8 cellular contexts compared by ENCODE assay signal in genomic region chr10:323651-324293, GRCh38.
DNase-seq lines count a peak whose midpoint lies in the region; ATAC-seq and TF ChIP-seq lines count a peak whose summit lies in the region.

No MANE protein-coding gene starts in this region.

- H3K27ac ChIP-seq in mesenchymal stem cell (ENCODE audit: low read length, poor library complexity, severe bottlenecking) (peak overlapping the region; percentile 98), testis (no peak overlapping the region)

- peak overlapping the region; percentile 66 for H2BK120ac ChIP-seq in mesenchymal stem cell (ENCODE audit: low read depth, low read length)

- peaks cover 7% of the 10 kb centered on the region for H3K4me1 ChIP-seq in mesenchymal stem cell (ENCODE audit: control insufficient read depth, insufficient read depth, low read depth, low read length)
- H3K4me1 ChIP-seq in testis = no peaks in the 10 kb centered on the region

- peaks cover 8% of the 10 kb centered on the region for H3K79me1 ChIP-seq in mesenchymal stem cell (replicated peaks; ENCODE audit: low read length, poor library complexity, severe bottlenecking)

- peak overlapping the region; percentile 88 for H2BK5ac ChIP-seq in mesenchymal stem cell (ENCODE audit: low read depth, low read length, poor library complexity, severe bottlenecking)

- intact Hi-C loops in testis (cut with DNase I; ENCODE audit: low total_unique reads) = no loop called here

- peak overlapping the region in 1 of 2 experiments; percentile 55 for H3K14ac ChIP-seq in mesenchymal stem cell (ENCODE audit: low read length in 2 of 2)

- H3K23ac ChIP-seq in mesenchymal stem cell (ENCODE audit: low read length in 2 of 2) = no peak overlapping the region

- H3K4ac ChIP-seq in mesenchymal stem cell (ENCODE audit: low read depth in 1 of 2, low read length in 2 of 2) = peak overlapping the region in 1 of 2 experiments; percentile 92

- peak overlapping the region; percentile 48 for H3K4me3 Mint-ChIP-seq in chondrocyte (ENCODE audit: unreplicated experiment)

- no peak overlapping the region for H2AFZ ChIP-seq in mesenchymal stem cell (ENCODE audit: low read depth, low read length)

- H3K18ac ChIP-seq in mesenchymal stem cell (ENCODE audit: low read depth in 1 of 2, low read length in 2 of 2) = peak overlapping the region; percentile 80 to 93

- H3K4me2 ChIP-seq in mesenchymal stem cell (ENCODE audit: low read length, poor library complexity, severe bottlenecking) = peak overlapping the region; percentile 84

- H4K91ac ChIP-seq in mesenchymal stem cell (ENCODE audit: low read length) = no peak overlapping the region

- H3K4me1 Mint-ChIP-seq in chondrocyte (ENCODE audit: low read depth) = peaks cover 26% of the 10 kb centered on the region

- H3K4me3 ChIP-seq in mesenchymal stem cell (ENCODE audit: insufficient read depth in 1 of 2, low read depth in 1 of 2, low read length in 2 of 2) (peak overlapping the region in 1 of 2 experiments; percentile 53), testis (no peak overlapping the region)

- H2BK15ac ChIP-seq in mesenchymal stem cell (ENCODE audit: low read depth, poor library complexity, severe bottlenecking) = peak overlapping the region; percentile 12

- peak overlapping the region; percentile 91 for H3K27ac Mint-ChIP-seq in chondrocyte (ENCODE audit: unreplicated experiment)

- H3K9me3 ChIP-seq in mesenchymal stem cell (ENCODE audit: control insufficient read depth, low read length) (no peaks in the 10 kb centered on the region), testis (no peaks in the 10 kb centered on the region)

- peak overlapping the region; percentile 88 for H3K9ac ChIP-seq in mesenchymal stem cell (ENCODE audit: low read length)

- H3K36me3 ChIP-seq in mesenchymal stem cell (ENCODE audit: control insufficient read depth in 1 of 2, insufficient read depth in 2 of 2, low read depth in 1 of 2, low read length in 2 of 2) = peaks cover 33 to 55% of the 10 kb centered on the region in 2 experiments
- no peaks in the 10 kb centered on the region for H3K36me3 ChIP-seq in testis (ENCODE audit: low read depth, missing control alignments)

- H2AK5ac ChIP-seq in mesenchymal stem cell (ENCODE audit: low read length, severe bottlenecking) = peak overlapping the region; percentile 95

- peak; percentile 59 for DNase-seq in stimulated activated naive CD4-positive, alpha-beta T cell treated with Interleukin-2 at 50 U/mL for 16 hours (lab: John Stamatoyannopoulos, UW)
- no peak for DNase-seq in stimulated activated naive CD4-positive, alpha-beta T cell (lab: John Stamatoyannopoulos, UW)
- DNase-seq in T-helper 22 cell (ENCODE audit: low read depth) (peak; percentile 21), chondrocyte (ENCODE audit: low spot score) (no peak), mesenchymal stem cell (peak; percentile 96), testis (peak; percentile 73), iPS-NIHi11 (ENCODE audit: low spot score) (no peak)

- H3K9me3 Mint-ChIP-seq in chondrocyte (ENCODE audit: low read depth) = no peaks in the 10 kb centered on the region

- TF ChIP-seq CTCF in chondrocyte (IDR thresholded peaks at IDR 0.05) (peak; percentile 44), testis (IDR thresholded peaks at IDR 0.05) (no peak)

- H3K27me3 Mint-ChIP-seq in chondrocyte (ENCODE audit: low read depth) = no peaks in the 10 kb centered on the region

- peaks cover 16% of the 10 kb centered on the region for H3K36me3 Mint-ChIP-seq in chondrocyte (ENCODE audit: low read depth)

- ATAC-seq in HG03196 (IDR thresholded peaks at IDR 0.05; ENCODE audit: unreplicated experiment) = peak; percentile 96

- H4K8ac ChIP-seq in mesenchymal stem cell (ENCODE audit: low read length) = peak overlapping the region; percentile 92

- 16% methylated on average over 13 of the region's 15 CpGs for WGBS in mesenchymal stem cell
- WGBS in testis, 2 donors = 18 to 28% methylated on average over 15 of the region's 15 CpGs

- TF ChIP-seq POLR2A in testis (IDR thresholded peaks at IDR 0.05) = no peak

- H3K27me3 ChIP-seq in mesenchymal stem cell (ENCODE audit: control insufficient read depth in 1 of 2, insufficient read depth in 1 of 2, low read length in 2 of 2) = no peaks in the 10 kb centered on the region
- no peaks in the 10 kb centered on the region for H3K27me3 ChIP-seq in testis

- H2BK12ac ChIP-seq in mesenchymal stem cell (ENCODE audit: low read length in 2 of 2) = peak overlapping the region; percentile 89 to 94

Comparison
In these comparisons a context has a peak if more than half of its experiments do, and no peak if none do; other contexts are left out.
1. DNase-seq: peak in stimulated activated naive CD4-positive, alpha-beta T cell treated with Interleukin-2 at 50 U/mL for 16 hours (single experiment), T-helper 22 cell (single experiment), mesenchymal stem cell (single experiment) and testis (single experiment); none in stimulated activated naive CD4-positive, alpha-beta T cell (0 of 6), chondrocyte (single experiment) and iPS-NIHi11 (single experiment).